Comparison of ENCODE assay signal across 8 cellular contexts in the genomic region with DNA sequence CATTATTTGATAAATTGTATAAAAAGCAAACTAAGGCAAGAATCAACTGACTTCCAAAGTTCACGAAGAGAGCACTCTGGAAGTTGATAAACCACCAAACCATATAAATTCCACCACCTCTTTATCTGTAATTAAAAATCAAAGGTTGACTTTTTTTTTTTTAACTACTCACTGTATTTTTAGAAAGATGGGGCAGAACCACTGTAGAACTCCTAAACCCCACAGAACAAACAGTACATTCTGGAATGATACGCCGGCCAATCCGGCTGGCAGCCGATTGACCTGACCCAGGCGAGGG. TPM values are rescaled to one million over a fixed set of nuclear protein-coding genes. Genes with fewer than 3 reads are reported as not detected.
DNase-seq lines count a peak whose midpoint lies in the region; ATAC-seq, FAIRE-seq and TF ChIP-seq lines count a peak whose summit lies in the region.

No MANE protein-coding gene starts in this region.

- TF ChIP-seq EP300 in gastroesophageal sphincter (IDR thresholded peaks at IDR 0.05), result no peak

- DNase-seq in H7, result no peak
- DNase-seq in small intestine, result no peak
- no peak for DNase-seq in DMS53 treated with DMSO at 0.1 percent for 48 hours (lab: John Stamatoyannopoulos, UW; ENCODE audit: unreplicated experiment)
- no peak for DNase-seq in MV-4-11 (lab: John Stamatoyannopoulos, UW)
- no peak for DNase-seq in DMS153 (lab: John Stamatoyannopoulos, UW)

- no peaks in the 10 kb centered on the region for H3K27me3 ChIP-seq in H7 (ENCODE audit: control insufficient read depth, insufficient read depth, low read length)
- H3K27me3 ChIP-seq in gastroesophageal sphincter, result no peaks in the 10 kb centered on the region
- no peaks in the 10 kb centered on the region for H3K27me3 ChIP-seq in small intestine (ENCODE audit: control insufficient read depth in 2 of 2, insufficient read depth in 2 of 2, low read length in 2 of 2)

- TF ChIP-seq CTCF in WI38 (IDR thresholded peaks at IDR 0.05; ENCODE audit: low read depth, low read length), result no peak
- no peak for TF ChIP-seq CTCF in gastroesophageal sphincter (IDR thresholded peaks at IDR 0.05)

- 1 to 20% methylated on average over 1 to 6 of the region's 6 CpGs for WGBS in gastroesophageal sphincter (ENCODE audit: low coverage in 1 of 2), 2 donors
- 1 to 2% (median 1%) methylated on average over 6 of the region's 6 CpGs for WGBS in small intestine, 3 donors

- H3K9me3 ChIP-seq in gastroesophageal sphincter (no peaks in the 10 kb centered on the region), small intestine (ENCODE audit: control insufficient read depth, low read depth) (no peaks in the 10 kb centered on the region)

- no peak for ATAC-seq in gastroesophageal sphincter
- no peak for ATAC-seq in esophagus mucosa

- FAIRE-seq in small intestine (lab: Jason Lieb, UNC), result peak; percentile 5

- H3K4me3 ChIP-seq in H7 (ENCODE audit: insufficient read depth, low read depth, low read length) (peak overlapping the region; percentile 19), WI38 (ENCODE audit: low read depth, low read length) (peak overlapping the region; percentile 74), gastroesophageal sphincter (peak overlapping the region; percentile 67 to 92), small intestine (ENCODE audit: low read depth in 1 of 2, low read length in 2 of 2) (peak overlapping the region in 1 of 2 donors; percentile 59)

- H3K27ac ChIP-seq in gastroesophageal sphincter, result peak overlapping the region; percentile 24 to 90 (median 88)
- peak overlapping the region; percentile 13 to 84 for H3K27ac ChIP-seq in small intestine (ENCODE audit: low read depth in 1 of 2, low read length in 1 of 2)

- TF ChIP-seq POLR2A in gastroesophageal sphincter (IDR thresholded peaks at IDR 0.05), result no peak

- H3K4me1 ChIP-seq in gastroesophageal sphincter, result peaks cover 8 to 44% (median 12%) of the 10 kb centered on the region in 3 donors
- H3K4me1 ChIP-seq in small intestine (ENCODE audit: control insufficient read depth in 2 of 2, insufficient read depth in 1 of 2, low read depth in 1 of 2, low read length in 1 of 2), result no peaks in the 10 kb centered on the region

- H3K36me3 ChIP-seq in H7 (replicated peaks; ENCODE audit: control insufficient read depth, insufficient read depth, low read length) (peaks cover 20% of the 10 kb centered on the region), gastroesophageal sphincter (peaks cover 0 to 11% of the 10 kb centered on the region in 2 donors), small intestine (ENCODE audit: control insufficient read depth in 2 of 2, insufficient read depth in 2 of 2, low read length in 2 of 2) (peaks cover 0 to 4% of the 10 kb centered on the region in 2 donors)

RNA-seq across cellular contexts. Expression of gene CCNG1, which starts 0.4 kb away (rescaled TPM):
- total RNA-seq in H7 (2014; rRNA removed; shearing (Covaris generic)), result 374 and 490 TPM in 2 replicates
- total RNA-seq in gastroesophageal sphincter (100 to 1,000 TPM; 132 to 189 (median 166) TPM), esophagus mucosa (73.5 TPM)
- polyA plus RNA-seq in small intestine, result 100 to 1,000 TPM; 126 to 266 (median 262) TPM

RNA-seq across cellular contexts. Expression of gene NUDCD2, which starts 22.9 kb away (rescaled TPM):
- 26.4 and 27.7 TPM in 2 replicates for total RNA-seq in H7 (2014; rRNA removed; shearing (Covaris generic))
- total RNA-seq in gastroesophageal sphincter, result 10 to 100 TPM in 1 of 4 donors, 1 to 10 TPM in 3; 8.9 to 13.2 (median 9.4) TPM
- polyA plus RNA-seq in small intestine, result 10 to 100 TPM in 1 of 3 donors, 1 to 10 TPM in 2; 4.1 to 10.9 (median 4.2) TPM
- 27.7 TPM for total RNA-seq in esophagus mucosa

RNA-seq across cellular contexts. Expression of gene HMMR, which starts 23.5 kb away (rescaled TPM):
- total RNA-seq in H7 (2014; rRNA removed; shearing (Covaris generic)), result 65.2 and 91.2 TPM in 2 replicates
- total RNA-seq in gastroesophageal sphincter (1 to 10 TPM in 1 of 4 donors, under 1 TPM in 2, not detected in 1; 0.16 to 1.4 (median 0.54) TPM), esophagus mucosa (9.8 TPM)
- polyA plus RNA-seq in small intestine, result 10 to 100 TPM in 1 of 3 donors, 1 to 10 TPM in 2; 1.1 to 22.5 (median 1.3) TPM
